11 cellular contexts compared by ENCODE assay signal in genomic region chr1:186152227-186152944, GRCh38.
A peak's percentile ranks its signal among the peaks of the same experiment; 100 is the strongest.
DNase-seq lines count a peak whose midpoint lies in the region; ATAC-seq and TF ChIP-seq lines count a peak whose summit lies in the region.
"Had no signal": no experiment of that assay in that cellular context is flagged by ENCODE, and none has a peak within 500 bp of the region (broad histone marks: within the 10 kb centered on the region; RNA-seq: fewer than 3 reads in every experiment).

No MANE protein-coding gene starts in this region.

- H3K27me3 ChIP-seq in thoracic aorta (replicated peaks; ENCODE audit: insufficient read depth) (no peaks in the 10 kb centered on the region), sigmoid colon (no peaks in the 10 kb centered on the region), endodermal cell (ENCODE audit: control insufficient read depth, insufficient read depth, low read length, poor library complexity, severe bottlenecking) (no peaks in the 10 kb centered on the region)

- DNase-seq in T1000 (lab: John Stamatoyannopoulos, UW) (peak; percentile 66), foreskin melanocyte (peak; percentile 86), thoracic aorta (ENCODE audit: low spot score) (no peak), DMS53 treated with DMSO at 0.1 percent for 48 hours (lab: John Stamatoyannopoulos, UW; ENCODE audit: unreplicated experiment) (no peak), CD14-positive monocyte (ENCODE audit: low spot score) (no peak), sigmoid colon (no peak), endodermal cell (no peak)
- DNase-seq: GDM1; stimulated activated CD4-positive, alpha-beta T cell treated with anti-CD3 and anti-CD28 coated beads, Interleukin-1b, Interleukin-23, amount 100 ng/mL, for 48 hours had no signal

- no peak overlapping the region for H3K27ac Mint-ChIP-seq in CD14-positive monocyte
- H3K27ac Mint-ChIP-seq in endodermal cell, result no peak overlapping the region
- H3K27ac Mint-ChIP-seq: brain had no signal

- H3K9me3 Mint-ChIP-seq in CD14-positive monocyte (peaks cover 0 to 3% (median 0%) of the 10 kb centered on the region in 7 donors), endodermal cell (no peaks in the 10 kb centered on the region)
- H3K9me3 Mint-ChIP-seq: brain had no signal

- no peak for TF ChIP-seq POLR2A in sigmoid colon (IDR thresholded peaks at IDR 0.05)

- H3K9me3 ChIP-seq in HEK293 (ENCODE audit: control insufficient read depth, insufficient read depth, low read depth, low read length), result no peaks in the 10 kb centered on the region
- no peaks in the 10 kb centered on the region for H3K9me3 ChIP-seq in thoracic aorta
- no peaks in the 10 kb centered on the region for H3K9me3 ChIP-seq in sigmoid colon
- no peaks in the 10 kb centered on the region for H3K9me3 ChIP-seq in endodermal cell (ENCODE audit: control insufficient read depth, low read length)

- H3K4me1 Mint-ChIP-seq in CD14-positive monocyte, result no peaks in the 10 kb centered on the region
- H3K4me1 Mint-ChIP-seq in endodermal cell, result peaks cover 6% of the 10 kb centered on the region

- whole genome bisulfite sequencing in sigmoid colon, 2 donors, result 73 to 78% methylated on average over 6 of the region's 6 CpGs
- 81 to 83% methylated on average over 4 to 6 of the region's 6 CpGs for WGBS in endodermal cell (ENCODE audit: insufficient coverage in 1 of 2, insufficient read length in 1 of 2), 2 experiments

- H3K36me3 Mint-ChIP-seq in CD14-positive monocyte (no peaks in the 10 kb centered on the region), endodermal cell (ENCODE audit: low read depth) (no peaks in the 10 kb centered on the region)
- H3K36me3 Mint-ChIP-seq: brain had no signal

- H3K4me3 ChIP-seq in HEK293 (ENCODE audit: low read depth, low read length), result no peak overlapping the region
- H3K4me3 ChIP-seq in thoracic aorta, result no peak overlapping the region
- no peak overlapping the region for H3K4me3 ChIP-seq in sigmoid colon
- H3K4me3 ChIP-seq in endodermal cell (ENCODE audit: low read length), result no peak overlapping the region

- TF ChIP-seq CTCF in HEK293 (tag by site-specific recombination; IDR thresholded peaks at IDR 0.05) (no peak), thoracic aorta (IDR thresholded peaks at IDR 0.05) (no peak), CD14-positive monocyte (IDR thresholded peaks at IDR 0.05) (no peak), sigmoid colon (IDR thresholded peaks at IDR 0.05) (no peak), endodermal cell (conservative IDR thresholded peaks at IDR 0.05) (no peak)

- H3K36me3 ChIP-seq in HEK293 (ENCODE audit: control insufficient read depth in 2 of 2, insufficient read depth in 1 of 2, low read length in 2 of 2) (no peaks in the 10 kb centered on the region), thoracic aorta (peaks cover 4% of the 10 kb centered on the region), sigmoid colon (peaks cover 0 to 4% (median 0%) of the 10 kb centered on the region in 4 donors), endodermal cell (ENCODE audit: control insufficient read depth, insufficient read depth, low read length) (no peaks in the 10 kb centered on the region)

- H3K27me3 Mint-ChIP-seq in CD14-positive monocyte (ENCODE audit: low read depth in 3 of 3) (no peaks in the 10 kb centered on the region), endodermal cell (ENCODE audit: insufficient read depth) (no peaks in the 10 kb centered on the region)
- H3K27me3 Mint-ChIP-seq: brain had no signal

- intact Hi-C loops in CD14-positive monocyte (cut with micrococcal nuclease), result no loop called here
- intact Hi-C loops in sigmoid colon (cut with DNase I), result no loop called here

- no peak for TF ChIP-seq EP300 in sigmoid colon (IDR thresholded peaks at IDR 0.05)

- CTCF ChIA-PET in HEK293 (lab: Yijun Ruan, JAX), result interaction anchor here (1.1 kb wide), 1 partner anchor 154 kb away, joined by 4 read pairs; no protein-coding TSS in a partner anchor

- H3K4me3 Mint-ChIP-seq in CD14-positive monocyte, result no peak overlapping the region
- H3K4me3 Mint-ChIP-seq in endodermal cell, result no peak overlapping the region

- POLR2A ChIA-PET in HEK293 (lab: Yijun Ruan, JAX), result no interaction called here

- H3K27ac ChIP-seq in HEK293 (ENCODE audit: extremely low read depth, low read depth, low read length) (no peak overlapping the region), thoracic aorta (peak overlapping the region; percentile 31 to 34), sigmoid colon (peak overlapping the region in 2 of 4 donors; percentile 48 to 56), endodermal cell (ENCODE audit: low read depth, low read length) (no peak overlapping the region)

- H3K9ac ChIP-seq in endodermal cell (ENCODE audit: extremely low read depth, low read length, poor library complexity, severe bottlenecking), result no peak overlapping the region

- no peaks in the 10 kb centered on the region for H3K4me1 ChIP-seq in HEK293 (ENCODE audit: control insufficient read depth, insufficient read depth, low read length)
- peaks cover 14 to 34% of the 10 kb centered on the region in 2 donors for H3K4me1 ChIP-seq in thoracic aorta (ENCODE audit: control insufficient read depth in 1 of 2, low read depth in 2 of 2)
- H3K4me1 ChIP-seq in sigmoid colon, result peaks cover 0 to 32% (median 24%) of the 10 kb centered on the region in 4 donors
- H3K4me1 ChIP-seq in endodermal cell (ENCODE audit: control insufficient read depth, insufficient read depth, low read length), result peaks cover 3% of the 10 kb centered on the region

- no peak for ATAC-seq in thoracic aorta (ENCODE audit: insufficient number of reproducible peaks, low FRiP score, low read depth)

TF ChIP-seq in HEK293, 187 proteins besides CTCF, POLR2A, EP300 and RAD21 (continues in another document):
- TF ChIP-seq ATF2 (tag by site-specific recombination; IDR thresholded peaks at IDR 0.05; ENCODE audit: low read depth) (no peak), ZNF629 (tag by site-specific recombination; IDR thresholded peaks at IDR 0.05) (peak; percentile 33; the same call in 1 of the 2 replicates), ZNF558 (tag by site-specific recombination; IDR thresholded peaks at IDR 0.05) (peak; percentile 91), YY1 (tag by site-specific recombination; IDR thresholded peaks at IDR 0.05) (no peak), ZNF645 (tag by site-specific recombination; IDR thresholded peaks at IDR 0.05) (no peak), ZNF660 (tag by site-specific recombination; IDR thresholded peaks at IDR 0.05) (0 out of 2 replicates have a peak, but pooled peaks have one; percentile 7), ZNF366 (tag by site-specific recombination; conservative IDR thresholded peaks at IDR 0.05) (peak; percentile 34; the same call in 1 of the 2 replicates), INSM2 (tag by site-specific recombination; IDR thresholded peaks at IDR 0.05) (0 out of 2 replicates have a peak, but pooled peaks have one; percentile 44)
- TF ChIP-seq, protein P1, sequence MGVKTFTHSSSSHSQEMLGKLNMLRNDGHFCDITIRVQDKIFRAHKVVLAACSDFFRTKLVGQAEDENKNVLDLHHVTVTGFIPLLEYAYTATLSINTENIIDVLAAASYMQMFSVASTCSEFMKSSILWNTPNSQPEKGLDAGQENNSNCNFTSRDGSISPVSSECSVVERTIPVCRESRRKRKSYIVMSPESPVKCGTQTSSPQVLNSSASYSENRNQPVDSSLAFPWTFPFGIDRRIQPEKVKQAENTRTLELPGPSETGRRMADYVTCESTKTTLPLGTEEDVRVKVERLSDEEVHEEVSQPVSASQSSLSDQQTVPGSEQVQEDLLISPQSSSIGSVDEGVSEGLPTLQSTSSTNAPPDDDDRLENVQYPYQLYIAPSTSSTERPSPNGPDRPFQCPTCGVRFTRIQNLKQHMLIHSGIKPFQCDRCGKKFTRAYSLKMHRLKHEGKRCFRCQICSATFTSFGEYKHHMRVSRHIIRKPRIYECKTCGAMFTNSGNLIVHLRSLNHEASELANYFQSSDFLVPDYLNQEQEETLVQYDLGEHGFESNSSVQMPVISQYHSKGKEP (tag by site-specific recombination; IDR thresholded peaks at IDR 0.05), result no peak

Comparison
In these comparisons a context has a peak if more than half of its experiments do, and no peak if none do; other contexts are left out.
1. H3K27ac ChIP-seq: peak in thoracic aorta (2 of 2); none in HEK293 (single experiment) and endodermal cell (single experiment).
2. DNase-seq: peak in T1000 (single experiment) and foreskin melanocyte (single experiment); none in thoracic aorta (single experiment), DMS53 treated with DMSO at 0.1 percent for 48 hours (single experiment), CD14-positive monocyte (single experiment), sigmoid colon (single experiment) and endodermal cell (single experiment).